In the genomic region with DNA sequence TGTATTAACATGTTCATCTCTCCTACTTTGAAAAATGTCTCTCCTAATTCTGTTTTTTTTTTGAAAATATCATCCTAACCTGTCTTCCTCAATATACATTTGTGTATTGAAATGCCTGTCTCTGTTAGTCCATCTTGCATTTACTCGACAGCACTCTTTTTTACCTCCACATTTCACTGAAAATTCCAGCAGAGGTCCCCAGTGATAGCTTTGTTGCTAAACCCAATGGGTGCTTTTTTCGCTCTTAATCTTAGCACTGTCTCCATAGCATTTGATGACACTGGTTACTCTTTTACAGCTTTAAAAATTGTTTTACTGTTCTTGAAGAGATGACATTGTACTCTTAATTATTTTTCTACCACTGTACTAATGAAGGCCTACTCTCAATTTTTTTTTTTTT, we compare ENCODE assay signal across 9 cellular contexts. TPM values are rescaled to one million over a fixed set of nuclear protein-coding genes. Genes with fewer than 3 reads are reported as not detected.
DNase-seq lines count a peak whose midpoint lies in the region; ATAC-seq and TF ChIP-seq lines count a peak whose summit lies in the region.
"Had no signal": no experiment of that assay in that cellular context is flagged by ENCODE, and none has a peak within 500 bp of the region (broad histone marks: within the 10 kb centered on the region; RNA-seq: fewer than 3 reads in every experiment).

No MANE protein-coding gene starts in this region.

- POLR2A ChIA-PET in WTC11 (lab: Charles Lee), result interaction anchor here (0.7 kb wide), 1 partner anchor 62 kb away, joined by 3 read pairs; no protein-coding TSS in a partner anchor

- no peak overlapping the region for H3K27ac Mint-ChIP-seq in HFFc6
- no peak overlapping the region for H3K27ac Mint-ChIP-seq in WTC11
- H3K27ac Mint-ChIP-seq: stimulated activated naive B cell treated with anti-CD40 and anti-IgM and Interleukin-4, amounts not matched to agents 10 μg/mL and 1 μg/mL and 100 μg/mL, for 72 hours had no signal

- no peak overlapping the region for H3K4me3 Mint-ChIP-seq in HFFc6
- H3K4me3 Mint-ChIP-seq in WTC11, result no peak overlapping the region
- H3K4me3 Mint-ChIP-seq: stimulated activated naive B cell treated with anti-CD40 and anti-IgM and Interleukin-4, amounts not matched to agents 10 μg/mL and 1 μg/mL and 100 μg/mL, for 72 hours had no signal

- H3K27ac ChIP-seq in C4-2B, result no peak overlapping the region

- DNase-seq in HFFc6, result peak; percentile 59
- no peak for DNase-seq in WTC11 (ENCODE audit: low spot score)
- peak; percentile 52 for DNase-seq in kidney tubule cell (ENCODE audit: low spot score)
- no peak for DNase-seq in NCI-H774 (lab: John Stamatoyannopoulos, UW)
- DNase-seq: stimulated activated naive B cell treated with anti-CD40 and anti-IgM and Interleukin-4, amounts not matched to agents 10 μg/mL and 1 μg/mL and 100 μg/mL, for 72 hours had no signal

- no peaks in the 10 kb centered on the region for H3K9me3 Mint-ChIP-seq in HFFc6
- H3K9me3 Mint-ChIP-seq in WTC11, result no peaks in the 10 kb centered on the region
- H3K9me3 Mint-ChIP-seq: stimulated activated naive B cell treated with anti-CD40 and anti-IgM and Interleukin-4, amounts not matched to agents 10 μg/mL and 1 μg/mL and 100 μg/mL, for 72 hours had no signal

- TF ChIP-seq CTCF in C4-2B (conservative IDR thresholded peaks at IDR 0.05), result peak; percentile 33
- TF ChIP-seq CTCF in HFFc6 (IDR thresholded peaks at IDR 0.05), result peak; percentile 73
- TF ChIP-seq CTCF in WTC11 (IDR thresholded peaks at IDR 0.05), result no peak

- H3K27me3 Mint-ChIP-seq in HFFc6 (ENCODE audit: insufficient read depth) (no peaks in the 10 kb centered on the region), WTC11 (ENCODE audit: low read depth) (no peaks in the 10 kb centered on the region)
- H3K27me3 Mint-ChIP-seq: stimulated activated naive B cell treated with anti-CD40 and anti-IgM and Interleukin-4, amounts not matched to agents 10 μg/mL and 1 μg/mL and 100 μg/mL, for 72 hours had no signal

- CTCF ChIA-PET in WTC11 (lab: Charles Lee), result interaction anchor here (0.5 to 1.7 kb wide), 5 partner anchors 10 to 157 kb away, joined by 3 to 19 read pairs (median 5); a partner anchor contains a TSS

- no peaks in the 10 kb centered on the region for H3K36me3 Mint-ChIP-seq in HFFc6 (ENCODE audit: low read depth)
- no peaks in the 10 kb centered on the region for H3K36me3 Mint-ChIP-seq in WTC11

- ATAC-seq in WTC11 (peak; percentile 78), HG02763 (IDR thresholded peaks at IDR 0.05; ENCODE audit: unreplicated experiment) (no peak), HG03097 (IDR thresholded peaks at IDR 0.05; ENCODE audit: low FRiP score, unreplicated experiment) (no peak), GM18520 (IDR thresholded peaks at IDR 0.05; ENCODE audit: unreplicated experiment) (no peak)

- H3K4me1 Mint-ChIP-seq in HFFc6 (ENCODE audit: low read depth) (peaks cover 53% of the 10 kb centered on the region), WTC11 (no peaks in the 10 kb centered on the region; the same call in 1 of the 2 replicates)

TF ChIP-seq in WTC11, 78 proteins besides CTCF, POLR2A, EP300 and RAD21:
- TF ChIP-seq SP1 (CRISPR knock-in tag; conservative IDR thresholded peaks at IDR 0.05) (no peak), ZNF263 (CRISPR knock-in tag; IDR thresholded peaks at IDR 0.05; ENCODE audit: low read depth) (no peak), TCF7 (CRISPR knock-in tag; IDR thresholded peaks at IDR 0.05; ENCODE audit: low read depth) (no peak), FOXK1 (CRISPR knock-in tag; IDR thresholded peaks at IDR 0.05) (no peak), NR3C1 (CRISPR knock-in tag; conservative IDR thresholded peaks at IDR 0.05; ENCODE audit: low read depth) (no peak), TP53 (CRISPR knock-in tag; IDR thresholded peaks at IDR 0.05) (no peak), ZNF232 (CRISPR knock-in tag; IDR thresholded peaks at IDR 0.05) (no peak)
- TF ChIP-seq, protein P1, sequence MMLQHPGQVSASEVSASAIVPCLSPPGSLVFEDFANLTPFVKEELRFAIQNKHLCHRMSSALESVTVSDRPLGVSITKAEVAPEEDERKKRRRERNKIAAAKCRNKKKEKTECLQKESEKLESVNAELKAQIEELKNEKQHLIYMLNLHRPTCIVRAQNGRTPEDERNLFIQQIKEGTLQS (CRISPR knock-in tag; conservative IDR thresholded peaks at IDR 0.05), result no peak
- TF ChIP-seq, protein P2, sequence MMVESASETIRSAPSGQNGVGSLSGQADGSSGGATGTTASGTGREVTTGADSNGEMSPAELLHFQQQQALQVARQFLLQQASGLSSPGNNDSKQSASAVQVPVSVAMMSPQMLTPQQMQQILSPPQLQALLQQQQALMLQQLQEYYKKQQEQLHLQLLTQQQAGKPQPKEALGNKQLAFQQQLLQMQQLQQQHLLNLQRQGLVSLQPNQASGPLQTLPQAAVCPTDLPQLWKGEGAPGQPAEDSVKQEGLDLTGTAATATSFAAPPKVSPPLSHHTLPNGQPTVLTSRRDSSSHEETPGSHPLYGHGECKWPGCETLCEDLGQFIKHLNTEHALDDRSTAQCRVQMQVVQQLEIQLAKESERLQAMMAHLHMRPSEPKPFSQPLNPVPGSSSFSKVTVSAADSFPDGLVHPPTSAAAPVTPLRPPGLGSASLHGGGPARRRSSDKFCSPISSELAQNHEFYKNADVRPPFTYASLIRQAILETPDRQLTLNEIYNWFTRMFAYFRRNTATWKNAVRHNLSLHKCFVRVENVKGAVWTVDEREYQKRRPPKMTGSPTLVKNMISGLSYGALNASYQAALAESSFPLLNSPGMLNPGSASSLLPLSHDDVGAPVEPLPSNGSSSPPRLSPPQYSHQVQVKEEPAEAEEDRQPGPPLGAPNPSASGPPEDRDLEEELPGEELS (CRISPR knock-in tag; IDR thresholded peaks at IDR 0.05), result no peak
- TF ChIP-seq, protein P3, sequence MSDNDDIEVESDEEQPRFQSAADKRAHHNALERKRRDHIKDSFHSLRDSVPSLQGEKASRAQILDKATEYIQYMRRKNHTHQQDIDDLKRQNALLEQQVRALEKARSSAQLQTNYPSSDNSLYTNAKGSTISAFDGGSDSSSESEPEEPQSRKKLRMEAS (CRISPR knock-in tag; IDR thresholded peaks at IDR 0.05), result no peak
- TF ChIP-seq, protein P4, sequence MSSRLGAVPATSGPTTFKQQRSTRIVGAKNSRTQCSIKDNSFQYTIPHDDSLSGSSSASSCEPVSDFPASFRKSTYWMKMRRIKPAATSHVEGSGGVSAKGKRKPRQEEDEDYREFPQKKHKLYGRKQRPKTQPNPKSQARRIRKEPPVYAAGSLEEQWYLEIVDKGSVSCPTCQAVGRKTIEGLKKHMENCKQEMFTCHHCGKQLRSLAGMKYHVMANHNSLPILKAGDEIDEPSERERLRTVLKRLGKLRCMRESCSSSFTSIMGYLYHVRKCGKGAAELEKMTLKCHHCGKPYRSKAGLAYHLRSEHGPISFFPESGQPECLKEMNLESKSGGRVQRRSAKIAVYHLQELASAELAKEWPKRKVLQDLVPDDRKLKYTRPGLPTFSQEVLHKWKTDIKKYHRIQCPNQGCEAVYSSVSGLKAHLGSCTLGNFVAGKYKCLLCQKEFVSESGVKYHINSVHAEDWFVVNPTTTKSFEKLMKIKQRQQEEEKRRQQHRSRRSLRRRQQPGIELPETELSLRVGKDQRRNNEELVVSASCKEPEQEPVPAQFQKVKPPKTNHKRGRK (CRISPR knock-in tag; IDR thresholded peaks at IDR 0.05; ENCODE audit: borderline replicate concordance), result no peak
- TF ChIP-seq, protein P5, sequence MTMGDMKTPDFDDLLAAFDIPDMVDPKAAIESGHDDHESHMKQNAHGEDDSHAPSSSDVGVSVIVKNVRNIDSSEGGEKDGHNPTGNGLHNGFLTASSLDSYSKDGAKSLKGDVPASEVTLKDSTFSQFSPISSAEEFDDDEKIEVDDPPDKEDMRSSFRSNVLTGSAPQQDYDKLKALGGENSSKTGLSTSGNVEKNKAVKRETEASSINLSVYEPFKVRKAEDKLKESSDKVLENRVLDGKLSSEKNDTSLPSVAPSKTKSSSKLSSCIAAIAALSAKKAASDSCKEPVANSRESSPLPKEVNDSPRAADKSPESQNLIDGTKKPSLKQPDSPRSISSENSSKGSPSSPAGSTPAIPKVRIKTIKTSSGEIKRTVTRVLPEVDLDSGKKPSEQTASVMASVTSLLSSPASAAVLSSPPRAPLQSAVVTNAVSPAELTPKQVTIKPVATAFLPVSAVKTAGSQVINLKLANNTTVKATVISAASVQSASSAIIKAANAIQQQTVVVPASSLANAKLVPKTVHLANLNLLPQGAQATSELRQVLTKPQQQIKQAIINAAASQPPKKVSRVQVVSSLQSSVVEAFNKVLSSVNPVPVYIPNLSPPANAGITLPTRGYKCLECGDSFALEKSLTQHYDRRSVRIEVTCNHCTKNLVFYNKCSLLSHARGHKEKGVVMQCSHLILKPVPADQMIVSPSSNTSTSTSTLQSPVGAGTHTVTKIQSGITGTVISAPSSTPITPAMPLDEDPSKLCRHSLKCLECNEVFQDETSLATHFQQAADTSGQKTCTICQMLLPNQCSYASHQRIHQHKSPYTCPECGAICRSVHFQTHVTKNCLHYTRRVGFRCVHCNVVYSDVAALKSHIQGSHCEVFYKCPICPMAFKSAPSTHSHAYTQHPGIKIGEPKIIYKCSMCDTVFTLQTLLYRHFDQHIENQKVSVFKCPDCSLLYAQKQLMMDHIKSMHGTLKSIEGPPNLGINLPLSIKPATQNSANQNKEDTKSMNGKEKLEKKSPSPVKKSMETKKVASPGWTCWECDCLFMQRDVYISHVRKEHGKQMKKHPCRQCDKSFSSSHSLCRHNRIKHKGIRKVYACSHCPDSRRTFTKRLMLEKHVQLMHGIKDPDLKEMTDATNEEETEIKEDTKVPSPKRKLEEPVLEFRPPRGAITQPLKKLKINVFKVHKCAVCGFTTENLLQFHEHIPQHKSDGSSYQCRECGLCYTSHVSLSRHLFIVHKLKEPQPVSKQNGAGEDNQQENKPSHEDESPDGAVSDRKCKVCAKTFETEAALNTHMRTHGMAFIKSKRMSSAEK (CRISPR knock-in tag; IDR thresholded peaks at IDR 0.05; ENCODE audit: borderline replicate concordance), result no peak
- TF ChIP-seq, protein P6, sequence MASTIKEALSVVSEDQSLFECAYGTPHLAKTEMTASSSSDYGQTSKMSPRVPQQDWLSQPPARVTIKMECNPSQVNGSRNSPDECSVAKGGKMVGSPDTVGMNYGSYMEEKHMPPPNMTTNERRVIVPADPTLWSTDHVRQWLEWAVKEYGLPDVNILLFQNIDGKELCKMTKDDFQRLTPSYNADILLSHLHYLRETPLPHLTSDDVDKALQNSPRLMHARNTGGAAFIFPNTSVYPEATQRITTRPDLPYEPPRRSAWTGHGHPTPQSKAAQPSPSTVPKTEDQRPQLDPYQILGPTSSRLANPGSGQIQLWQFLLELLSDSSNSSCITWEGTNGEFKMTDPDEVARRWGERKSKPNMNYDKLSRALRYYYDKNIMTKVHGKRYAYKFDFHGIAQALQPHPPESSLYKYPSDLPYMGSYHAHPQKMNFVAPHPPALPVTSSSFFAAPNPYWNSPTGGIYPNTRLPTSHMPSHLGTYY (CRISPR knock-in tag; IDR thresholded peaks at IDR 0.05), result no peak

RNA-seq across cellular contexts. Expression of a gene that starts 10.8 kb away (rescaled TPM):
- 10 to 100 TPM; 39.8 to 54.2 (median 44.8) TPM for total RNA-seq in HFFc6 (2021; fragmentation: NEBNext Ultra II Directional; extraction: Animal tissue kit (Norgen Biotek cat#: 25700))
- total RNA-seq in WTC11 (2021), result 55.6 to 66.7 TPM (median 63.5 TPM) in 3 replicates

Comparison
In these comparisons a context has a peak if more than half of its experiments do, and no peak if none do; other contexts are left out.
1. DNase-seq: peak in HFFc6 (single experiment) and kidney tubule cell (single experiment); none in WTC11 (single experiment) and NCI-H774 (single experiment).